ENCODE assay signal across 15 cellular contexts in genomic region chrX:11953615-11954014, GRCh38.
A peak's percentile ranks its signal among the peaks of the same experiment; 100 is the strongest.
DNase-seq lines count a peak whose midpoint lies in the region; ATAC-seq and TF ChIP-seq lines count a peak whose summit lies in the region.
"Had no signal": no experiment of that assay in that cellular context is flagged by ENCODE, and none has a peak within 500 bp of the region (broad histone marks: within the 10 kb centered on the region; RNA-seq: fewer than 3 reads in every experiment).

No MANE protein-coding gene starts in this region.

- H4K20me1 ChIP-seq in IMR-90 (ENCODE audit: insufficient read depth, low read length), result no peaks in the 10 kb centered on the region

- H2AK9ac ChIP-seq in IMR-90 (replicated peaks; ENCODE audit: low read depth, low read length, poor library complexity), result no peak overlapping the region

- H2AK5ac ChIP-seq in IMR-90 (ENCODE audit: low read depth, low read length), result no peak overlapping the region

- H3K36me3 ChIP-seq in IMR-90 (ENCODE audit: control insufficient read depth, insufficient read depth, low read length) (no peaks in the 10 kb centered on the region), mesodermal cell (ENCODE audit: control insufficient read depth, insufficient read depth, low read length) (no peaks in the 10 kb centered on the region)
- H3K36me3 ChIP-seq: neutrophil, stomach had no signal

- H3K4me1 ChIP-seq in IMR-90 (ENCODE audit: control insufficient read depth, insufficient read depth, low read length), result peaks cover 5% of the 10 kb centered on the region
- H3K4me1 ChIP-seq in mesodermal cell (ENCODE audit: control insufficient read depth, insufficient read depth, low read length, poor library complexity, severe bottlenecking), result peaks cover 26% of the 10 kb centered on the region
- H3K4me1 ChIP-seq: stomach had no signal

- TF ChIP-seq RAD21 in IMR-90 (IDR thresholded peaks at IDR 0.05; ENCODE audit: low read length), result no peak

- intact Hi-C loops in IMR-90 (cut with micrococcal nuclease), result no loop called here

- 0% methylated on average over 1 of the region's 2 CpGs; no CpG with 5 or more reads in 1 of the 2 experiments for WGBS in IMR-90 (ENCODE audit: extremely low coverage in 2 of 2, insufficient read length in 1 of 2), 2 experiments
- WGBS in mesodermal cell (ENCODE audit: insufficient coverage in 2 of 2), 2 experiments, result 0 to 14% methylated on average over 1 of the region's 2 CpGs

- no TSS peak for BruUV-seq in IMR-90 (replicated peaks; lab: Mats Ljungman, UMichigan)

- no peak overlapping the region for H2BK120ac ChIP-seq in IMR-90 (ENCODE audit: low read depth, low read length)

- no peaks in the 10 kb centered on the region for H3K27me3 ChIP-seq in IMR-90 (ENCODE audit: control insufficient read depth, insufficient read depth, low read length)
- H3K27me3 ChIP-seq: neutrophil, stomach had no signal

- in situ Hi-C loops in IMR-90 (cut with MboI; ENCODE audit: low sequenced_read_pairs), result no loop called here

- no peak overlapping the region for H4K91ac ChIP-seq in IMR-90 (ENCODE audit: insufficient read depth, low read depth, low read length)

- no peak overlapping the region for H4K8ac ChIP-seq in IMR-90 (ENCODE audit: low read depth in 2 of 2, low read length in 2 of 2)

- H3K27ac ChIP-seq in IMR-90 (ENCODE audit: insufficient read depth, low read length) (no peak overlapping the region), mesodermal cell (ENCODE audit: low read depth, low read length, severe bottlenecking) (peak overlapping the region; percentile 96)
- H3K27ac ChIP-seq: neutrophil, stomach had no signal

- no peak overlapping the region for H3K4ac ChIP-seq in IMR-90 (ENCODE audit: low read depth, low read length)

- H3K4me3 ChIP-seq in AG09309 (ENCODE audit: control insufficient read depth, low read depth, low read length) (no peak overlapping the region), IMR-90 (ENCODE audit: insufficient read depth, low read depth, low read length) (no peak overlapping the region), mesodermal cell (ENCODE audit: extremely low read depth, insufficient read depth, low read length, poor library complexity, severe bottlenecking) (no peak overlapping the region)
- H3K4me3 ChIP-seq: stomach had no signal

- no peak overlapping the region for H4K5ac ChIP-seq in IMR-90 (ENCODE audit: low read depth, low read length)

- TF ChIP-seq POLR2A in IMR-90 (IDR thresholded peaks at IDR 0.05; ENCODE audit: low read depth, low read length), result no peak

- H2BK5ac ChIP-seq in IMR-90 (ENCODE audit: low read depth, low read length, poor library complexity, severe bottlenecking), result peak overlapping the region; percentile 7

- dilution Hi-C loops in IMR-90 (cut with HindIII; ENCODE audit: low sequenced_read_pairs, unreplicated experiment), result no loop called here

- ATAC-seq in IMR-90 (ENCODE audit: low read depth) (peak; percentile 84), GM21576 (IDR thresholded peaks at IDR 0.05; ENCODE audit: unreplicated experiment) (no peak), GM19452 (IDR thresholded peaks at IDR 0.05; ENCODE audit: unreplicated experiment) (no peak)
- ATAC-seq: CD8-positive, alpha-beta T cell had no signal

- H2BK15ac ChIP-seq in IMR-90 (ENCODE audit: low read depth, low read length), result no peak overlapping the region

- H3K79me1 ChIP-seq in IMR-90 (ENCODE audit: low read depth in 1 of 2, low read length in 2 of 2), result no peaks in the 10 kb centered on the region

- CTCF ChIA-PET in IMR-90 (lab: Yijun Ruan, JAX), result no interaction called here

- H3K56ac ChIP-seq in IMR-90 (ENCODE audit: extremely low read depth, insufficient read depth, low read length), result no peak overlapping the region

- POLR2A ChIA-PET in IMR-90 (lab: Charles Lee; ENCODE audit: unreplicated experiment), result no interaction called here

- H2BK20ac ChIP-seq in IMR-90 (ENCODE audit: low read depth, low read length), result 0 out of 2 replicates have a peak overlapping the region, but pooled peaks have one; percentile 33

- TF ChIP-seq CTCF in AG09309 (IDR thresholded peaks at IDR 0.05; ENCODE audit: control insufficient read depth, insufficient read depth, low read depth, low read length, missing control alignments), result no peak
- no peak for TF ChIP-seq CTCF in IMR-90 (conservative IDR thresholded peaks at IDR 0.05; ENCODE audit: low read depth, low read length)

- no peak overlapping the region for H3K23ac ChIP-seq in IMR-90 (ENCODE audit: low read depth, low read length)

- no peak overlapping the region for H2AFZ ChIP-seq in IMR-90 (replicated peaks; ENCODE audit: low read length, poor library complexity)

- DNase-seq in AG09309 (ENCODE audit: low read depth) (peak; percentile 5), IMR-90 (peak; percentile 86), dermis blood vessel endothelial cell (peak; percentile 60), ureter (ENCODE audit: low spot score) (no peak), T-helper 9 cell (no peak)
- DNase-seq: CD8-positive, alpha-beta T cell; endodermal cell; kidney; NCI-H1092 treated with DMSO at 0.1 percent for 48 hours; NCI-H510A treated with DMSO at 0.1 percent for 48 hours; stomach had no signal

- peak overlapping the region; percentile 3; the same call in 1 of the 2 replicates for H3K18ac ChIP-seq in IMR-90 (ENCODE audit: low read depth, low read length)

- no peaks in the 10 kb centered on the region for H3K9me1 ChIP-seq in IMR-90 (ENCODE audit: insufficient read depth, low read length)

- H3K9ac ChIP-seq in IMR-90 (ENCODE audit: low read depth, low read length), result no peak overlapping the region

- no peak overlapping the region; the same call in 1 of the 2 replicates for H3K4me2 ChIP-seq in IMR-90 (ENCODE audit: low read depth, low read length)

- H3K9me3 ChIP-seq in IMR-90 (ENCODE audit: control insufficient read depth, insufficient read depth, low read length), result no peaks in the 10 kb centered on the region
- no peaks in the 10 kb centered on the region for H3K9me3 ChIP-seq in mesodermal cell (ENCODE audit: control insufficient read depth, low read length)
- H3K9me3 ChIP-seq: neutrophil, stomach had no signal

- H3K14ac ChIP-seq in IMR-90 (replicated peaks; ENCODE audit: low read depth, low read length), result no peak overlapping the region

TF ChIP-seq in IMR-90, 13 proteins besides CTCF, POLR2A, EP300 and RAD21:
- no peak for TF ChIP-seq MXI1 (IDR thresholded peaks at IDR 0.05; ENCODE audit: borderline replicate concordance, low read depth, low read length)
- TF ChIP-seq CEBPB (IDR thresholded peaks at IDR 0.05; ENCODE audit: low read depth, low read length), result no peak
- 0 out of 2 replicates have a peak, but pooled peaks have one; percentile 21 for TF ChIP-seq FOS (IDR thresholded peaks at IDR 0.05; ENCODE audit: low read depth, low read length)

Comparison
In these comparisons a context has a peak if more than half of its experiments do, and no peak if none do; other contexts are left out.
1. DNase-seq: peak in AG09309 (single experiment), IMR-90 (single experiment) and dermis blood vessel endothelial cell (single experiment); none in ureter (single experiment) and T-helper 9 cell (single experiment).